Comparison of ENCODE assay signal across 1 cellular context in genomic region chr16:69339289-69340094, GRCh38.
TF ChIP-seq lines count a peak whose summit lies in the region.

COG8 (minus strand) TSS chr16:69339564; CDS start chr16:69339552, 12 bp downstream.
NIP7 (plus strand) TSS chr16:69339772; CDS start chr16:69339830, 58 bp downstream.

TF ChIP-seq in HepG2, 621 proteins besides CTCF, POLR2A, EP300 and RAD21 (continued from another document and continues in another):
- TF ChIP-seq PRDM10 (CRISPR knock-in tag; IDR thresholded peaks at IDR 0.05; ENCODE audit: low read depth) (no peak; the same call in 1 of the 2 replicates), SP1 (IDR thresholded peaks at IDR 0.05) (no peak), SP1 (CRISPR knock-in tag; IDR thresholded peaks at IDR 0.05) (no peak), BHLHE40 (IDR thresholded peaks at IDR 0.05; ENCODE audit: low read length) (peak; percentile 24), IKZF5 (CRISPR knock-in tag; IDR thresholded peaks at IDR 0.05) (peak; percentile 100), MBD4 (IDR thresholded peaks at IDR 0.05; ENCODE audit: borderline replicate concordance, low read length) (no peak), ZNF44 (CRISPR knock-in tag; IDR thresholded peaks at IDR 0.05) (no peak; the same call in 1 of the 2 replicates), ZNF260 (CRISPR knock-in tag; IDR thresholded peaks at IDR 0.05; ENCODE audit: borderline replicate concordance, low read depth) (no peak), GPN1 (CRISPR knock-in tag; IDR thresholded peaks at IDR 0.05; ENCODE audit: borderline replicate concordance) (no peak; the same call in 1 of the 2 replicates), CBFB (CRISPR knock-in tag; IDR thresholded peaks at IDR 0.05) (peak; percentile 88), RBM39 (IDR thresholded peaks at IDR 0.05; ENCODE audit: low read depth, low read length, poor library complexity, severe bottlenecking) (peak; percentile 85), ZNF75D (CRISPR knock-in tag; IDR thresholded peaks at IDR 0.05; ENCODE audit: borderline replicate concordance) (no peak; the same call in 1 of the 2 replicates), E2F1 (CRISPR knock-in tag; IDR thresholded peaks at IDR 0.05) (peak; percentile 69; the same call in 1 of the 2 replicates), ZNF253 (CRISPR knock-in tag; IDR thresholded peaks at IDR 0.05; ENCODE audit: borderline replicate concordance) (no peak), MAFG (CRISPR knock-in tag; IDR thresholded peaks at IDR 0.05) (no peak), REST (IDR thresholded peaks at IDR 0.05; ENCODE audit: borderline replicate concordance in 1 of 2, low read depth in 1 of 2, low read length in 2 of 2) (peak in 1 of 2 experiments; percentile 52; a peak in 1 of 4 replicates), ESRRA (CRISPR knock-in tag; IDR thresholded peaks at IDR 0.05; ENCODE audit: low read depth) (no peak), ARID4A (CRISPR knock-in tag; IDR thresholded peaks at IDR 0.05; ENCODE audit: borderline replicate concordance) (peak; percentile 98), RFXAP (CRISPR knock-in tag; IDR thresholded peaks at IDR 0.05; ENCODE audit: borderline replicate concordance) (peak; percentile 95), ZNF251 (CRISPR knock-in tag; IDR thresholded peaks at IDR 0.05) (peak; percentile 16; the same call in 1 of the 2 replicates), THRA (CRISPR knock-in tag; IDR thresholded peaks at IDR 0.05; ENCODE audit: borderline replicate concordance) (peak; percentile 48), ARHGAP35 (CRISPR knock-in tag; IDR thresholded peaks at IDR 0.05; ENCODE audit: borderline replicate concordance) (peak; percentile 37), ZMYM2 (CRISPR knock-in tag; IDR thresholded peaks at IDR 0.05) (peak; percentile 73), ZNF407 (CRISPR knock-in tag; IDR thresholded peaks at IDR 0.05; ENCODE audit: not compliant biosample characterization) (peak; percentile 73), GABPB1 (CRISPR knock-in tag; IDR thresholded peaks at IDR 0.05) (peak; percentile 98), SALL1 (CRISPR knock-in tag; IDR thresholded peaks at IDR 0.05) (peak; percentile 89; the same call in 1 of the 2 replicates), HOXA9 (CRISPR knock-in tag; IDR thresholded peaks at IDR 0.05; ENCODE audit: borderline replicate concordance) (peak; percentile 32; the same call in 1 of the 2 replicates), ZNF546 (CRISPR knock-in tag; conservative IDR thresholded peaks at IDR 0.05) (peak; percentile 60)
